In the genomic region with DNA sequence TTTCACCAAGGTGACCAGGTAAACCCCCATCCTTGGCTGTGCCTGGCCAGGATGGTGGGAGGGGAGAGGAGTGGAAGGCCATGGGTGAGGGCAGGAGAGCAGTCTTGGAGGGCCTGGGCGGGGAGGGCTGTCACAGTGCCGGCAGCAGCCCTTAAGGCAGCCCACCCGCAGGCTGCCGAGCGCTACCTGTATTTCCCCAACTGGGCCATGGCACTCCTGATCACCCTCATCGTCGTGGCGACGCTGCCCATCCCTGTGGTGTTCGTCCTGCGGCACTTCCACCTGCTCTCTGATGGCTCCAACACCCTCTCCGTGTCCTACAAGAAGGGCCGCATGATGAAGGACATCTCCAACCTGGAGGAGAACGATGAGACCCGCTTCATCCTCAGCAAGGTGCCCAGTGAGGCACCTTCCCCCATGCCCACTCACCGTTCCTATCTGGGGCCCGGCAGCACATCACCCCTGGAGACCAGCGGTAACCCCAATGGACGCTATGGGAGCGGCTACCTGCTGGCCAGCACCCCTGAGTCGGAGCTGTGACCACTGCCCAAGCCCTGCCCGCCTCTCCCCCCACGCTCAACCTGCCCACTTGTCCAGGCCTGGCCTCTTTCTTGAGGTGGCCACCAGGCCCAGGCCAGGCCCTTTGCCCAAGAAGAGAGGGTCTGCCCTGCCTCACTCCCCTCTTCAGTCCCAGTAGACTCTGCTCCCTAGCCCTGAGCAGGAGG, we compare ENCODE assay signal across 28 cellular contexts. TPM values are rescaled to one million over a fixed set of nuclear protein-coding genes. Genes with fewer than 3 reads are reported as not detected.
A peak's percentile ranks its signal among the peaks of the same experiment; 100 is the strongest.
DNase-seq lines count a peak whose midpoint lies in the region; ATAC-seq, FAIRE-seq and TF ChIP-seq lines count a peak whose summit lies in the region.
"Had no signal": no experiment of that assay in that cellular context is flagged by ENCODE, and none has a peak within 500 bp of the region (broad histone marks: within the 10 kb centered on the region; RNA-seq: fewer than 3 reads in every experiment).

No MANE protein-coding gene starts in this region.

- peak overlapping the region; percentile 41 for H4K8ac ChIP-seq in H1 (ENCODE audit: extremely low read depth, insufficient read depth, low read length)

- H3K79me1 ChIP-seq in H1 (ENCODE audit: low read depth, low read length) = no peaks in the 10 kb centered on the region

- no peaks in the 10 kb centered on the region for H3K9me3 Mint-ChIP-seq in neural crest cell
- no peaks in the 10 kb centered on the region for H3K9me3 Mint-ChIP-seq in stimulated activated effector memory CD8-positive, alpha-beta T cell treated with anti-CD3 and anti-CD28 coated beads, Interleukin-12 subunit alpha, Interleukin-12 subunit beta, amount 100 ng/mL, for 72 hours
- no peaks in the 10 kb centered on the region for H3K9me3 Mint-ChIP-seq in activated naive CD8-positive, alpha-beta T cell treated with anti-CD3 and anti-CD28 coated beads, Interleukin-2, amount 50 U/mL, for 24 hours
- H3K9me3 Mint-ChIP-seq: CD14-positive monocyte; CD4-positive, alpha-beta memory T cell; CD4-positive, CD25-positive, alpha-beta regulatory T cell; CD8-positive, alpha-beta memory T cell had no signal

- H4K5ac ChIP-seq in H1 (ENCODE audit: insufficient read length, low read depth, low read length) = no peak overlapping the region

- CTCF ChIA-PET in H1 (lab: Charles Lee; ENCODE audit: partially characterized antibody) = interaction anchor here (0.6 to 4.8 kb wide), 31 partner anchors 9 to 302 kb away, joined by 3 to 35 read pairs (median 5); no protein-coding TSS in a partner anchor

- no peak overlapping the region for H3K18ac ChIP-seq in H1 (ENCODE audit: extremely low read depth, low read length)

- no peak overlapping the region for H3K14ac ChIP-seq in H1 (ENCODE audit: insufficient read length)

- H3K27me3 Mint-ChIP-seq in neural crest cell (ENCODE audit: low read depth) = peaks cover 2% of the 10 kb centered on the region
- no peaks in the 10 kb centered on the region for H3K27me3 Mint-ChIP-seq in activated naive CD8-positive, alpha-beta T cell treated with anti-CD3 and anti-CD28 coated beads, Interleukin-2, amount 50 U/mL, for 24 hours
- H3K27me3 Mint-ChIP-seq: CD4-positive, alpha-beta memory T cell; CD4-positive, CD25-positive, alpha-beta regulatory T cell; CD8-positive, alpha-beta memory T cell had no signal

- no peaks in the 10 kb centered on the region for H3K36me3 Mint-ChIP-seq in neural crest cell (ENCODE audit: low read depth)
- H3K36me3 Mint-ChIP-seq in stimulated activated effector memory CD8-positive, alpha-beta T cell treated with anti-CD3 and anti-CD28 coated beads, Interleukin-12 subunit alpha, Interleukin-12 subunit beta, amount 100 ng/mL, for 72 hours = no peaks in the 10 kb centered on the region
- no peaks in the 10 kb centered on the region for H3K36me3 Mint-ChIP-seq in activated naive CD8-positive, alpha-beta T cell treated with anti-CD3 and anti-CD28 coated beads, Interleukin-2, amount 50 U/mL, for 24 hours (ENCODE audit: low read depth)
- H3K36me3 Mint-ChIP-seq: CD14-positive monocyte; CD4-positive, alpha-beta memory T cell; CD4-positive, CD25-positive, alpha-beta regulatory T cell; CD8-positive, alpha-beta memory T cell had no signal

- H3K4me3 ChIP-seq in H1 (ENCODE audit: extremely low read depth in 1 of 4, insufficient read depth in 2 of 4, low read depth in 3 of 4, low read length in 4 of 4) = no peak overlapping the region
- H3K4me3 ChIP-seq: BLaER1 had no signal

- H3K4ac ChIP-seq in H1 (replicated peaks; ENCODE audit: insufficient read length, low read depth, low read length) = no peak overlapping the region

- H4K91ac ChIP-seq in H1 (replicated peaks; ENCODE audit: insufficient read length, low read length) = no peak overlapping the region

- H3K27ac Mint-ChIP-seq in neural crest cell (ENCODE audit: unreplicated experiment) = peak overlapping the region; percentile 35
- H3K27ac Mint-ChIP-seq in stimulated activated effector memory CD8-positive, alpha-beta T cell treated with anti-CD3 and anti-CD28 coated beads, Interleukin-12 subunit alpha, Interleukin-12 subunit beta, amount 100 ng/mL, for 72 hours = peak overlapping the region; percentile 56
- H3K27ac Mint-ChIP-seq in activated naive CD8-positive, alpha-beta T cell treated with anti-CD3 and anti-CD28 coated beads, Interleukin-2, amount 50 U/mL, for 24 hours = no peak overlapping the region
- H3K27ac Mint-ChIP-seq: CD4-positive, CD25-positive, alpha-beta regulatory T cell; CD8-positive, alpha-beta memory T cell had no signal

- no peak overlapping the region for H3K4me2 ChIP-seq in H1 (ENCODE audit: insufficient read depth in 1 of 2, low read depth in 2 of 2, low read length in 2 of 2)
- H3K4me2 ChIP-seq: BLaER1 had no signal

- no peak for FAIRE-seq in H1 (lab: Jason Lieb, UNC)
- FAIRE-seq: A204.1, GM12891, GM19239 had no signal

- no peak overlapping the region for H3K27ac ChIP-seq in H1 (ENCODE audit: low read depth, low read length)
- H3K27ac ChIP-seq: BLaER1 had no signal

- H3K4me1 Mint-ChIP-seq in neural crest cell = peaks cover 3% of the 10 kb centered on the region
- H3K4me1 Mint-ChIP-seq in stimulated activated effector memory CD8-positive, alpha-beta T cell treated with anti-CD3 and anti-CD28 coated beads, Interleukin-12 subunit alpha, Interleukin-12 subunit beta, amount 100 ng/mL, for 72 hours = peaks cover 10% of the 10 kb centered on the region
- peaks cover 4% of the 10 kb centered on the region for H3K4me1 Mint-ChIP-seq in activated naive CD8-positive, alpha-beta T cell treated with anti-CD3 and anti-CD28 coated beads, Interleukin-2, amount 50 U/mL, for 24 hours

- no peak overlapping the region for H2BK20ac ChIP-seq in H1 (ENCODE audit: low read length)

- peaks cover 0 to 6% (median 2%) of the 10 kb centered on the region in 4 experiments; a peak in 4 of 7 replicates for H3K4me1 ChIP-seq in H1 (replicated peaks in 1 of 4; ENCODE audit: control insufficient read depth in 3 of 4, insufficient read depth in 4 of 4, low read length in 3 of 4)

- no peak overlapping the region for H3K23ac ChIP-seq in H1 (ENCODE audit: insufficient read length)

- no peak for TF ChIP-seq POLR2A in H1 (IDR thresholded peaks at IDR 0.05; ENCODE audit: control extremely low read depth in 1 of 2, low read depth in 2 of 2, low read length in 2 of 2)

- H2BK12ac ChIP-seq in H1 (ENCODE audit: low read depth, low read length) = no peak overlapping the region

- 97% methylated on average over 23 of the region's 23 CpGs; no CpG with 5 or more reads in 1 of the 2 experiments for WGBS in H1 (ENCODE audit: extremely low coverage in 1 of 2, insufficient coverage in 1 of 2, insufficient read length in 1 of 2, insufficient replicate concordance in 2 of 2, low coverage in 1 of 2, low lambda C conversion rate in 2 of 2, missing lambda C conversion rate in 1 of 2), 2 experiments

- TF ChIP-seq CTCF in H1 (IDR thresholded peaks at IDR 0.05; ENCODE audit: control extremely low read depth in 1 of 3, insufficient read depth in 1 of 3, low read depth in 1 of 3, low read length in 3 of 3) (no peak), neural crest cell (conservative IDR thresholded peaks at IDR 0.05) (no peak)

- TF ChIP-seq EP300 in H1 (IDR thresholded peaks at IDR 0.05; ENCODE audit: borderline replicate concordance in 1 of 2, low read depth in 2 of 2, low read length in 2 of 2) = no peak

- no peak overlapping the region for H3K4me3 Mint-ChIP-seq in neural crest cell
- H3K4me3 Mint-ChIP-seq in stimulated activated effector memory CD8-positive, alpha-beta T cell treated with anti-CD3 and anti-CD28 coated beads, Interleukin-12 subunit alpha, Interleukin-12 subunit beta, amount 100 ng/mL, for 72 hours = no peak overlapping the region
- no peak overlapping the region for H3K4me3 Mint-ChIP-seq in activated naive CD8-positive, alpha-beta T cell treated with anti-CD3 and anti-CD28 coated beads, Interleukin-2, amount 50 U/mL, for 24 hours
- H3K4me3 Mint-ChIP-seq: CD14-positive monocyte; CD4-positive, alpha-beta memory T cell; CD4-positive, CD25-positive, alpha-beta regulatory T cell; CD8-positive, alpha-beta memory T cell had no signal

- H3K79me2 ChIP-seq in H1 (ENCODE audit: control insufficient read depth in 1 of 2, insufficient read depth in 2 of 2, low read length in 2 of 2) = no peaks in the 10 kb centered on the region

- no peak overlapping the region for H2BK5ac ChIP-seq in H1 (ENCODE audit: low read depth, low read length)

- H2AK5ac ChIP-seq in H1 (ENCODE audit: low read depth, low read length) = no peak overlapping the region

- H3K9ac ChIP-seq in H1 (replicated peaks in 1 of 4; ENCODE audit: extremely low read depth in 1 of 4, low read depth in 3 of 4, low read length in 3 of 4) = no peak overlapping the region
- H3K9ac ChIP-seq: BLaER1 had no signal

- H3K23me2 ChIP-seq in H1 (ENCODE audit: low read depth, low read length) = no peaks in the 10 kb centered on the region; the same call in 1 of the 2 replicates

- H3K36me3 ChIP-seq in H1 (ENCODE audit: control insufficient read depth in 2 of 4, insufficient read depth in 4 of 4, low read length in 3 of 4) = no peaks in the 10 kb centered on the region
- H3K36me3 ChIP-seq: BE2C, BLaER1 had no signal

- no peaks in the 10 kb centered on the region for H4K20me1 ChIP-seq in H1 (replicated peaks in 1 of 2; ENCODE audit: control insufficient read depth in 1 of 2, insufficient read depth in 2 of 2, low read length in 2 of 2)
- H4K20me1 ChIP-seq: BLaER1 had no signal

- no peak overlapping the region for H2AFZ ChIP-seq in H1 (ENCODE audit: low read length)

- no peak for ATAC-seq in stimulated activated effector memory CD8-positive, alpha-beta T cell treated with anti-CD3 and anti-CD28 coated beads, Interleukin-12 subunit alpha, Interleukin-12 subunit beta, amount 100 ng/mL, for 72 hours
- no peak for ATAC-seq in activated naive CD8-positive, alpha-beta T cell treated with anti-CD3 and anti-CD28 coated beads, Interleukin-2, amount 50 U/mL, for 24 hours

- H3K27me3 ChIP-seq in H1 (replicated peaks in 1 of 4; ENCODE audit: control insufficient read depth in 3 of 4, extremely low read depth in 1 of 4, insufficient read depth in 3 of 4, low read length in 3 of 4) = no peaks in the 10 kb centered on the region
- H3K27me3 ChIP-seq: BE2C, BLaER1 had no signal

- H2BK120ac ChIP-seq in H1 (replicated peaks; ENCODE audit: low read depth, low read length) = no peak overlapping the region

- DNase-seq in H1 (ENCODE audit: low read depth in 1 of 2, low spot score in 2 of 2) (no peak), neural crest cell (ENCODE audit: low read depth, low spot score) (no peak), GM03348 (ENCODE audit: low spot score) (no peak)
- DNase-seq in stimulated activated effector memory CD8-positive, alpha-beta T cell treated with anti-CD3 and anti-CD28 coated beads, Interleukin-12 subunit alpha, Interleukin-12 subunit beta, amount 100 ng/mL, for 72 hours (ENCODE audit: low spot score in 2 of 2) = no peak
- no peak for DNase-seq in activated naive CD8-positive, alpha-beta T cell treated with anti-CD3 and anti-CD28 coated beads, Interleukin-2, amount 50 U/mL, for 24 hours
- DNase-seq in stimulated activated CD8-positive, alpha-beta memory T cell treated with anti-CD3 and anti-CD28 coated beads, Interleukin-4, amount 100 ng/mL, for 48 hours = no peak
- DNase-seq in central memory CD4-positive, alpha-beta T cell = no peak
- DNase-seq: 8988T; ACHN; BE2C; C1 segment of cervical spinal cord; CD4-positive, alpha-beta memory T cell; CD4-positive, CD25-positive, alpha-beta regulatory T cell; CD8-positive, alpha-beta memory T cell; COR-L47; DMS 273 treated with DMSO at 0.1 percent for 48 hours; DMS153; DMS53; DMS79; DND-41; EL; GDM1 had no signal

- POLR2A ChIA-PET in H1 (lab: Charles Lee; ENCODE audit: partially characterized antibody) = interaction anchor here (0.8 kb wide), 1 partner anchor 9 kb away, joined by 3 read pairs; no protein-coding TSS in a partner anchor

- H3K56ac ChIP-seq in H1 (replicated peaks; ENCODE audit: insufficient read length, low read depth, low read length) = no peak overlapping the region

- no peak for TF ChIP-seq RAD21 in H1 (IDR thresholded peaks at IDR 0.05 in 1 of 2, conservative IDR thresholded peaks at IDR 0.05 in 1 of 2; ENCODE audit: low read depth in 2 of 2, low read length in 2 of 2)

- no peak overlapping the region for H2BK15ac ChIP-seq in H1 (ENCODE audit: low read length)

- H3K9me3 ChIP-seq in H1 (ENCODE audit: insufficient read depth in 2 of 2, low read depth in 1 of 2, low read length in 1 of 2) = no peaks in the 10 kb centered on the region
- H3K9me3 ChIP-seq: BE2C, BLaER1 had no signal

RNA-seq across cellular contexts. Expression of gene KCNC4, which starts 12.0 kb away (rescaled TPM):
- total RNA-seq in H1 (2021; fragmentation: NEBNext Ultra II Directional; extraction: Animal tissue kit (Norgen Biotek cat#: 25700)) = 11.2 TPM in 2 replicates
- polyA plus RNA-seq in H1 (2011; rRNA removed) = 8.1 and 10.6 TPM in 2 replicates
- polyA plus RNA-seq in H1 (2011; cell fraction: cytosol; rRNA removed) = 6.5 TPM
- polyA plus RNA-seq in H1 (2011; cell fraction: nucleus; rRNA removed) = 24.1 TPM
- polyA plus RNA-seq in H1 (2012, experiment 1 of 2) = 7.0 to 8.7 TPM (median 7.2 TPM) in 4 replicates
- 5.3 TPM for polyA plus RNA-seq in H1 (2012, experiment 2 of 2)
- polyA plus RNA-seq in H1 (2013, experiment 1 of 2) = 5.0 TPM
- 4.6 TPM for polyA plus RNA-seq in H1 (2013, experiment 2 of 2)
- polyA minus RNA-seq in H1 (2011; rRNA and poly(A)+ RNA removed) = 7.6 and 9.3 TPM in 2 replicates
- polyA minus RNA-seq in H1 (2011; cell fraction: cytosol; rRNA and poly(A)+ RNA removed) = 5.2 TPM
- 13.3 TPM for polyA minus RNA-seq in H1 (2011; cell fraction: nucleus; rRNA and poly(A)+ RNA removed)
- 4.5 and 5.9 TPM in 2 replicates for total RNA-seq in neural crest cell

RNA-seq across cellular contexts. Expression of gene SLC6A17, which starts 47.8 kb away (rescaled TPM):
- 0.28 and 0.29 TPM in 2 replicates for total RNA-seq in H1 (2021; fragmentation: NEBNext Ultra II Directional; extraction: Animal tissue kit (Norgen Biotek cat#: 25700))
- polyA plus RNA-seq in H1 (2011; rRNA removed) = 0.08 and 0.15 TPM in 2 replicates
- polyA plus RNA-seq in H1 (2011; cell fraction: cytosol; rRNA removed) = 0.10 TPM
- 1.3 TPM for polyA plus RNA-seq in H1 (2011; cell fraction: nucleus; rRNA removed)
- polyA plus RNA-seq in H1 (2012, experiment 1 of 2) = 0.24 to 0.34 TPM (median 0.26 TPM) in 4 replicates
- polyA plus RNA-seq in H1 (2012, experiment 2 of 2) = 0.63 TPM
- 0.16 TPM for polyA plus RNA-seq in H1 (2013, experiment 1 of 2)
- polyA plus RNA-seq in H1 (2013, experiment 2 of 2) = 0.17 TPM
- 0.16 and 1.2 TPM in 2 replicates for polyA minus RNA-seq in H1 (2011; rRNA and poly(A)+ RNA removed)
- polyA minus RNA-seq in H1 (2011; cell fraction: cytosol; rRNA and poly(A)+ RNA removed) = 0.88 TPM
- 1.6 TPM for polyA minus RNA-seq in H1 (2011; cell fraction: nucleus; rRNA and poly(A)+ RNA removed)
- total RNA-seq in neural crest cell = 0.14 TPM in 1 of 2 replicates, not detected in the other
- total RNA-seq: A673; CD4-positive, alpha-beta memory T cell; CD4-positive, CD25-positive, alpha-beta regulatory T cell had no signal
- polyA plus RNA-seq: CD14-positive monocyte; CD4-positive, alpha-beta memory T cell; CD4-positive, CD25-positive, alpha-beta regulatory T cell; CD8-positive, alpha-beta memory T cell had no signal
